ENCODE assay signal across 10 cellular contexts in the genomic region with DNA sequence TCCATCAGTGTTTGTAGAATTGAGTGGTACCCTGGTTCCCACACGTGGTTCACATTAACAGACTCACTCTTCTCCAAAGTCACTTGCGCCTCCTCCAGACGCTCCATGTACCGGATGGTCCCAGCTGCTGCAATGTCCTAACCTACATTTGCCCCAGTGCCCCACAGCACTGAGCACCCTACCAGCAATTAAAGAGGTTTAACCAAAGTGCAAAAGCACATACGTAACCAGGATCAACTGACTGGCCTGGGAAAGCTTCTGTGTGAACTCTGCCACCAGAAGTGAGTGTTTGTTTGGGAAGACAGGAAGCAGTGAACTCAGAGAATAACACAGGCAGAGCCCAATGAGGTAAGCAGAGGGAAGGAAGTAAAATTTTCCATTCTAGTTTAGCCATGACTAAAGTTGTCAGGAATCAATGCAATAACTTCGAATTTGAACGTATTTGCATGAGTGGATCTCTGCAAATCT. TPM values are rescaled to one million over a fixed set of nuclear protein-coding genes. Genes with fewer than 3 reads are reported as not detected.
DNase-seq lines count a peak whose midpoint lies in the region; ATAC-seq, FAIRE-seq and TF ChIP-seq lines count a peak whose summit lies in the region.
"Had no signal": no experiment of that assay in that cellular context is flagged by ENCODE, and none has a peak within 500 bp of the region (broad histone marks: within the 10 kb centered on the region; RNA-seq: fewer than 3 reads in every experiment).

No MANE protein-coding gene starts in this region.

- peak overlapping the region in 1 of 10 donors; percentile 3 for H3K27ac Mint-ChIP-seq in naive thymus-derived CD8-positive, alpha-beta T cell

- no peak for FAIRE-seq in urothelium cell line (lab: Jason Lieb, UNC)

- DNase-seq in stimulated activated CD4-positive, alpha-beta T cell treated with anti-CD3 and anti-CD28 coated beads, Interleukin-15, amount 100 ng/mL, for 24 hours, result peak; percentile 27
- DNase-seq in stimulated activated CD4-positive, alpha-beta T cell treated with anti-CD3 and anti-CD28 coated beads, Interleukin-2, amount 100 ng/mL, for 48 hours, result no peak
- DNase-seq in breast epithelium (ENCODE audit: low spot score in 2 of 2) (no peak), urothelium cell line (ENCODE audit: low spot score) (peak; percentile 21), midbrain (lab: John Stamatoyannopoulos, UW) (no peak)
- DNase-seq in naive thymus-derived CD8-positive, alpha-beta T cell, result no peak
- DNase-seq: Caco-2 had no signal

- H3K9me3 ChIP-seq in breast epithelium (no peaks in the 10 kb centered on the region), liver (ENCODE audit: control insufficient read depth in 4 of 4, low read length in 3 of 4) (no peaks in the 10 kb centered on the region)
- H3K9me3 ChIP-seq: Caco-2 had no signal

- H3K27me3 ChIP-seq in breast epithelium (no peaks in the 10 kb centered on the region), liver (ENCODE audit: control insufficient read depth in 4 of 4, insufficient read depth in 4 of 4, low read length in 3 of 4) (peaks cover 0 to 9% (median under 1%) of the 10 kb centered on the region in 4 donors)

- peaks cover 0 to under 1% (median 0%) of the 10 kb centered on the region in 3 donors for H3K36me3 Mint-ChIP-seq in naive thymus-derived CD8-positive, alpha-beta T cell

- H3K4me3 ChIP-seq in breast epithelium (peak overlapping the region in 1 of 3 donors; percentile 25), liver (ENCODE audit: low read depth in 1 of 3, low read length in 3 of 3) (no peak overlapping the region)

- peaks cover 12 to 39% (median 34%) of the 10 kb centered on the region in 5 donors for H3K27me3 Mint-ChIP-seq in naive thymus-derived CD8-positive, alpha-beta T cell

- POLR2A ChIA-PET in naive thymus-derived CD8-positive, alpha-beta T cell (lab: Charles Lee), result no interaction called here

- TF ChIP-seq POLR2A in breast epithelium (IDR thresholded peaks at IDR 0.05), result no peak

- no peak for ATAC-seq in naive thymus-derived CD8-positive, alpha-beta T cell
- ATAC-seq in HG03175 (IDR thresholded peaks at IDR 0.05; ENCODE audit: unreplicated experiment), result no peak

- TF ChIP-seq CTCF in breast epithelium (IDR thresholded peaks at IDR 0.05), result no peak
- TF ChIP-seq CTCF in liver (IDR thresholded peaks at IDR 0.05; ENCODE audit: low read depth, low read length, missing input control), result no peak

- H3K27ac ChIP-seq in breast epithelium (peak overlapping the region; percentile 24 to 85), liver (ENCODE audit: low read depth in 1 of 2, low read length in 2 of 2) (peak overlapping the region; percentile 25 to 42)

- WGBS in liver, result 45% methylated on average over 7 of the region's 7 CpGs

- H3K36me3 ChIP-seq in breast epithelium (no peaks in the 10 kb centered on the region), liver (ENCODE audit: control insufficient read depth in 4 of 4, insufficient read depth in 3 of 4, low read depth in 1 of 4, low read length in 3 of 4) (no peaks in the 10 kb centered on the region)

- H3K9me3 Mint-ChIP-seq in naive thymus-derived CD8-positive, alpha-beta T cell, result peaks cover 0 to 3% (median 0%) of the 10 kb centered on the region in 9 donors
- H3K9me3 Mint-ChIP-seq: stimulated activated naive CD8-positive, alpha-beta T cell treated with anti-CD3 and anti-CD28 coated beads, Interleukin-15, Interleukin-2, amounts not matched to agents 100 ng/mL and 50 ng/mL, for 24 hours had no signal

- no peak overlapping the region for H3K9ac ChIP-seq in liver (ENCODE audit: low read depth in 1 of 2, low read length in 2 of 2)

- peaks cover 0 to 3% (median 1%) of the 10 kb centered on the region in 4 donors for H3K4me1 Mint-ChIP-seq in naive thymus-derived CD8-positive, alpha-beta T cell

- TF ChIP-seq RAD21 in liver (IDR thresholded peaks at IDR 0.05), result peak in 1 of 2 donors; percentile 18

- intact Hi-C loops in breast epithelium (cut with DNase I; ENCODE audit: low total_unique reads), result no loop called here

- H3K4me3 Mint-ChIP-seq in naive thymus-derived CD8-positive, alpha-beta T cell, result no peak overlapping the region
- H3K4me3 Mint-ChIP-seq: stimulated activated naive CD8-positive, alpha-beta T cell treated with anti-CD3 and anti-CD28 coated beads, Interleukin-15, Interleukin-2, amounts not matched to agents 100 ng/mL and 50 ng/mL, for 24 hours had no signal

- H3K4me1 ChIP-seq in breast epithelium, result no peaks in the 10 kb centered on the region
- no peaks in the 10 kb centered on the region for H3K4me1 ChIP-seq in liver (ENCODE audit: control insufficient read depth in 4 of 4, insufficient read depth in 4 of 4, low read length in 3 of 4)
- H3K4me1 ChIP-seq: Caco-2 had no signal

TF ChIP-seq in liver, 16 proteins besides CTCF, POLR2A, EP300 and RAD21:
- TF ChIP-seq HNF4A (conservative IDR thresholded peaks at IDR 0.05) (no peak), RXRA (IDR thresholded peaks at IDR 0.05) (peak in 1 of 2 donors; percentile 41), HNF4G (IDR thresholded peaks at IDR 0.05) (no peak), TAF1 (conservative IDR thresholded peaks at IDR 0.05) (no peak), YY1 (IDR thresholded peaks at IDR 0.05) (no peak), GABPA (IDR thresholded peaks at IDR 0.05 in 1 of 2, conservative IDR thresholded peaks at IDR 0.05 in 1 of 2) (peak in 1 of 2 donors; percentile 28), FOXA2 (IDR thresholded peaks at IDR 0.05) (no peak), MAX (IDR thresholded peaks at IDR 0.05) (no peak), NR2F2 (IDR thresholded peaks at IDR 0.05) (peak; percentile 61), FOXA1 (IDR thresholded peaks at IDR 0.05) (no peak), JUND (IDR thresholded peaks at IDR 0.05) (no peak), EGR1 (IDR thresholded peaks at IDR 0.05; ENCODE audit: low read depth in 2 of 2) (no peak), REST (IDR thresholded peaks at IDR 0.05) (no peak), SP1 (IDR thresholded peaks at IDR 0.05) (peak; percentile 53)
- TF ChIP-seq, protein P1, sequence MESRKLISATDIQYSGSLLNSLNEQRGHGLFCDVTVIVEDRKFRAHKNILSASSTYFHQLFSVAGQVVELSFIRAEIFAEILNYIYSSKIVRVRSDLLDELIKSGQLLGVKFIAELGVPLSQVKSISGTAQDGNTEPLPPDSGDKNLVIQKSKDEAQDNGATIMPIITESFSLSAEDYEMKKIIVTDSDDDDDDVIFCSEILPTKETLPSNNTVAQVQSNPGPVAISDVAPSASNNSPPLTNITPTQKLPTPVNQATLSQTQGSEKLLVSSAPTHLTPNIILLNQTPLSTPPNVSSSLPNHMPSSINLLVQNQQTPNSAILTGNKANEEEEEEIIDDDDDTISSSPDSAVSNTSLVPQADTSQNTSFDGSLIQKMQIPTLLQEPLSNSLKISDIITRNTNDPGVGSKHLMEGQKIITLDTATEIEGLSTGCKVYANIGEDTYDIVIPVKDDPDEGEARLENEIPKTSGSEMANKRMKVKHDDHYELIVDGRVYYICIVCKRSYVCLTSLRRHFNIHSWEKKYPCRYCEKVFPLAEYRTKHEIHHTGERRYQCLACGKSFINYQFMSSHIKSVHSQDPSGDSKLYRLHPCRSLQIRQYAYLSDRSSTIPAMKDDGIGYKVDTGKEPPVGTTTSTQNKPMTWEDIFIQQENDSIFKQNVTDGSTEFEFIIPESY (IDR thresholded peaks at IDR 0.05), result no peak
- TF ChIP-seq, protein P2, sequence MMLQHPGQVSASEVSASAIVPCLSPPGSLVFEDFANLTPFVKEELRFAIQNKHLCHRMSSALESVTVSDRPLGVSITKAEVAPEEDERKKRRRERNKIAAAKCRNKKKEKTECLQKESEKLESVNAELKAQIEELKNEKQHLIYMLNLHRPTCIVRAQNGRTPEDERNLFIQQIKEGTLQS (IDR thresholded peaks at IDR 0.05), result no peak

RNA-seq across cellular contexts. Expression of gene MEDAG, which starts 7.3 kb away (rescaled TPM):
- total RNA-seq in breast epithelium (100 to 1,000 TPM in 1 of 3 donors, 10 to 100 TPM in 2; 76.2 to 142 (median 95.4) TPM), liver (under 1 TPM; 0.05 to 0.50 TPM)
- polyA plus RNA-seq in liver, result under 1 TPM; 0.24 to 0.29 TPM
- total RNA-seq in naive thymus-derived CD8-positive, alpha-beta T cell, result not detected
- polyA plus RNA-seq in naive thymus-derived CD8-positive, alpha-beta T cell, result not detected
- total RNA-seq: Caco-2 had no signal

RNA-seq across cellular contexts. Expression of gene TEX26, which starts 33.7 kb away (rescaled TPM):
- total RNA-seq in breast epithelium (under 1 TPM in 2 of 3 donors, not detected in 1; 0.48 to 0.59 TPM), liver (not detected)
- under 1 TPM; 0.08 to 0.31 TPM for polyA plus RNA-seq in liver
- total RNA-seq in naive thymus-derived CD8-positive, alpha-beta T cell, result not detected
- not detected for polyA plus RNA-seq in naive thymus-derived CD8-positive, alpha-beta T cell
- total RNA-seq: Caco-2 had no signal

Comparison
In these comparisons a context has a peak if more than half of its experiments do, and no peak if none do; other contexts are left out.
1. DNase-seq: peak in stimulated activated CD4-positive, alpha-beta T cell treated with anti-CD3 and anti-CD28 coated beads, Interleukin-15, amount 100 ng/mL, for 24 hours (single experiment) and urothelium cell line (single experiment); none in stimulated activated CD4-positive, alpha-beta T cell treated with anti-CD3 and anti-CD28 coated beads, Interleukin-2, amount 100 ng/mL, for 48 hours (0 of 2), breast epithelium (0 of 2), midbrain (single experiment) and naive thymus-derived CD8-positive, alpha-beta T cell (0 of 10).
2. RNA of gene MEDAG, which starts 7.3 kb away (total RNA-seq): 76.2 to 142 TPM in breast epithelium; 0.05 to 0.50 TPM in liver and not detected in naive thymus-derived CD8-positive, alpha-beta T cell; every median in the first group is over 10 times any median in the second.